Comparison of ENCODE assay signal across 26 cellular contexts in genomic region chr13:34028496-34029442, GRCh38.
"Had no signal": no experiment of that assay in that cellular context is flagged by ENCODE, and none has a peak within 500 bp of the region (broad histone marks: within the 10 kb centered on the region; RNA-seq: fewer than 3 reads in every experiment).

No MANE protein-coding gene starts in this region.

- H3K36me3 ChIP-seq: esophagus squamous epithelium, gastrocnemius medialis, heart right ventricle, left lung, lower lobe of right lung had no signal

- DNase-seq: cortex of kidney; effector CD8-positive, alpha-beta T cell; effector memory CD8-positive, alpha-beta T cell; endodermal cell; erythroblast; esophagus squamous epithelium; foreskin fibroblast; foreskin melanocyte; gastrocnemius medialis; glutamatergic neuron; head of caudate nucleus; heart right ventricle; hippocampal formation; left cardiac atrium; left lung; left ventricle myocardium superior; lower lobe of right lung; mesenchymal stem cell; mucosa of descending colon; naive B cell; naive thymus-derived CD8-positive, alpha-beta T cell had no signal

- ATAC-seq: effector memory CD8-positive, alpha-beta T cell; esophagus mucosa; gastrocnemius medialis; heart right ventricle; left cardiac atrium; left lung; left ventricle myocardium superior; lower lobe of right lung; mucosa of descending colon; naive thymus-derived CD8-positive, alpha-beta T cell had no signal

- H3K9me3 ChIP-seq: gastrocnemius medialis, mucosa of descending colon had no signal

- H3K27me3 ChIP-seq: esophagus squamous epithelium, gastrocnemius medialis, heart right ventricle, left lung had no signal

- H3K27ac ChIP-seq: epithelial cell of prostate, esophagus squamous epithelium, gastrocnemius medialis, heart right ventricle, left lung, lower lobe of right lung had no signal

- H3K4me3 ChIP-seq: esophagus squamous epithelium, gastrocnemius medialis, heart right ventricle, left lung, lower lobe of right lung, mucosa of descending colon had no signal

- FAIRE-seq: endometrium, islet of Langerhans, keratinocyte had no signal

- H3K4me1 ChIP-seq: esophagus squamous epithelium, gastrocnemius medialis, heart right ventricle, left lung, lower lobe of right lung had no signal
